In genomic region chr9:36158917-36159316, GRCh38 we compare ENCODE assay signal across 18 cellular contexts. TPM values are rescaled to one million over a fixed set of nuclear protein-coding genes. Genes with fewer than 3 reads are reported as not detected.
DNase-seq lines count a peak whose midpoint lies in the region; ATAC-seq and TF ChIP-seq lines count a peak whose summit lies in the region.
"Had no signal": no experiment of that assay in that cellular context is flagged by ENCODE, and none has a peak within 500 bp of the region (broad histone marks: within the 10 kb centered on the region; RNA-seq: fewer than 3 reads in every experiment).

No MANE protein-coding gene starts in this region.

- peaks cover 0 to 5% of the 10 kb centered on the region in 2 donors for H3K36me3 ChIP-seq in muscle layer of duodenum (ENCODE audit: control insufficient read depth in 1 of 2, insufficient read depth in 2 of 2, low read length in 2 of 2)
- peaks cover 0 to 5% (median 2%) of the 10 kb centered on the region in 4 donors for H3K36me3 ChIP-seq in upper lobe of left lung
- H3K36me3 ChIP-seq in mucosa of descending colon (ENCODE audit: low read depth): no peaks in the 10 kb centered on the region

- no peak for TF ChIP-seq POLR2A in upper lobe of left lung (IDR thresholded peaks at IDR 0.05)

- TF ChIP-seq CTCF in fibroblast of the aortic adventitia (IDR thresholded peaks at IDR 0.05; ENCODE audit: insufficient read depth, low read length) (no peak), upper lobe of left lung (IDR thresholded peaks at IDR 0.05) (no peak), mucosa of descending colon (IDR thresholded peaks at IDR 0.05) (no peak)

- ATAC-seq in activated T-helper 17 cell treated with anti-CD3 and anti-CD28 coated beads, Interleukin-2, amount 50 U/mL, for 72 hours (replicated peaks): no peak
- peak in 1 of 2 donors; percentile 74 for ATAC-seq in upper lobe of left lung (ENCODE audit: low FRiP score in 2 of 2)
- ATAC-seq in mucosa of descending colon: no peak
- no peak for ATAC-seq in HG02870 (IDR thresholded peaks at IDR 0.05; ENCODE audit: unreplicated experiment)
- ATAC-seq in HG02623 (IDR thresholded peaks at IDR 0.05; ENCODE audit: unreplicated experiment): no peak
- ATAC-seq: GM12878, HCT116 had no signal

- intact Hi-C loops in mucosa of descending colon (cut with DNase I, micrococcal nuclease): no loop called here

- H3K27me3 ChIP-seq in muscle layer of duodenum (ENCODE audit: low read depth, low read length) (no peaks in the 10 kb centered on the region), upper lobe of left lung (no peaks in the 10 kb centered on the region)

- no peaks in the 10 kb centered on the region for H3K9me3 ChIP-seq in muscle layer of duodenum (ENCODE audit: control insufficient read depth in 1 of 2, low read length in 2 of 2)
- peaks cover 0 to 3% (median 0%) of the 10 kb centered on the region in 4 donors for H3K9me3 ChIP-seq in upper lobe of left lung
- no peaks in the 10 kb centered on the region for H3K9me3 ChIP-seq in mucosa of descending colon

- H3K4me1 ChIP-seq in muscle layer of duodenum (ENCODE audit: control insufficient read depth in 1 of 2, insufficient read depth in 2 of 2, low read length in 2 of 2): peaks cover 12 to 63% of the 10 kb centered on the region in 2 donors
- H3K4me1 ChIP-seq in upper lobe of left lung: peaks cover 8 to 23% (median 22%) of the 10 kb centered on the region in 4 donors
- peaks cover 6% of the 10 kb centered on the region for H3K4me1 ChIP-seq in mucosa of descending colon (ENCODE audit: low read depth)

- no peaks in the 10 kb centered on the region for H3K9me3 Mint-ChIP-seq in activated T-helper 17 cell treated with anti-CD3 and anti-CD28 coated beads, Interleukin-2, amount 50 U/mL, for 72 hours

- H3K4me3 ChIP-seq in fibroblast of the aortic adventitia (ENCODE audit: low read depth, low read length): no peak overlapping the region
- no peak overlapping the region for H3K4me3 ChIP-seq in muscle layer of duodenum (ENCODE audit: low read depth in 1 of 2, low read length in 2 of 2)
- no peak overlapping the region for H3K4me3 ChIP-seq in upper lobe of left lung
- no peak overlapping the region for H3K4me3 ChIP-seq in mucosa of descending colon
- H3K4me3 ChIP-seq: GM12878 had no signal

- H3K27ac ChIP-seq in muscle layer of duodenum (ENCODE audit: low read length): peak overlapping the region; percentile 68
- peak overlapping the region; percentile 46 to 67 (median 48) for H3K27ac ChIP-seq in upper lobe of left lung

- no peaks in the 10 kb centered on the region for H3K27me3 Mint-ChIP-seq in activated T-helper 17 cell treated with anti-CD3 and anti-CD28 coated beads, Interleukin-2, amount 50 U/mL, for 72 hours
- H3K27me3 Mint-ChIP-seq: B cell had no signal

- H3K36me3 Mint-ChIP-seq in activated T-helper 17 cell treated with anti-CD3 and anti-CD28 coated beads, Interleukin-2, amount 50 U/mL, for 72 hours (ENCODE audit: low read depth): peaks cover 15% of the 10 kb centered on the region

- H3K4me1 Mint-ChIP-seq in activated T-helper 17 cell treated with anti-CD3 and anti-CD28 coated beads, Interleukin-2, amount 50 U/mL, for 72 hours: peaks cover 18% of the 10 kb centered on the region

- DNase-seq in fibroblast of the aortic adventitia (ENCODE audit: low read depth) (peak; percentile 67), upper lobe of left lung (no peak), mucosa of descending colon (no peak)
- no peak for DNase-seq in effector CD4-positive, alpha-beta T cell
- DNase-seq: activated gamma-delta T cell treated with Interleukin-2 at 50 U/mL for 16 hours, NCI-H1930, NCI-H524, nephron progenitor cell, retina, SHP77, T-helper 2 cell had no signal

- H3K27ac Mint-ChIP-seq in activated T-helper 17 cell treated with anti-CD3 and anti-CD28 coated beads, Interleukin-2, amount 50 U/mL, for 72 hours: peak overlapping the region; percentile 44
- H3K27ac Mint-ChIP-seq: B cell, nephron progenitor cell had no signal

- no peak for TF ChIP-seq EP300 in upper lobe of left lung (IDR thresholded peaks at IDR 0.05)

- H3K4me3 Mint-ChIP-seq in activated T-helper 17 cell treated with anti-CD3 and anti-CD28 coated beads, Interleukin-2, amount 50 U/mL, for 72 hours: no peak overlapping the region
- H3K4me3 Mint-ChIP-seq: B cell, nephron progenitor cell had no signal

- WGBS in upper lobe of left lung, 2 donors: 81 to 86% methylated on average over 7 of the region's 7 CpGs

RNA-seq across cellular contexts. Expression of gene CCIN, which starts 10.3 kb away (rescaled TPM):
- total RNA-seq in activated T-helper 17 cell treated with anti-CD3 and anti-CD28 coated beads, Interleukin-2, amount 50 U/mL, for 72 hours: not detected
- 0.25 and 2.6 TPM in 2 replicates for total RNA-seq in fibroblast of the aortic adventitia (ENCODE audit: low replicate concordance)
- total RNA-seq in upper lobe of left lung: 1 to 10 TPM in 1 of 6 donors, under 1 TPM in 4, not detected in 1; 0.30 to 1.4 (median 0.49) TPM
- under 1 TPM in 1 of 3 donors, not detected in 2; 0.25 TPM for total RNA-seq in mucosa of descending colon
- total RNA-seq: B cell, GM12878 had no signal

RNA-seq across cellular contexts. Expression of gene GLIPR2, which starts 22.4 kb away (rescaled TPM):
- 10 to 100 TPM; 10.2 to 10.7 TPM for total RNA-seq in activated T-helper 17 cell treated with anti-CD3 and anti-CD28 coated beads, Interleukin-2, amount 50 U/mL, for 72 hours
- total RNA-seq in fibroblast of the aortic adventitia (ENCODE audit: low replicate concordance) (24.3 and 36.6 TPM in 2 replicates), upper lobe of left lung (100 to 1,000 TPM in 1 of 6 donors, 10 to 100 TPM in 5; 39.6 to 131 (median 66.0) TPM), mucosa of descending colon (10 to 100 TPM; 28.1 to 58.4 (median 37.5) TPM)

RNA-seq across cellular contexts. Expression of gene CLTA, which starts 31.8 kb away (rescaled TPM):
- 100 to 1,000 TPM in 1 of 2 donors, 10 to 100 TPM in 1; 69.3 to 166 TPM for total RNA-seq in activated T-helper 17 cell treated with anti-CD3 and anti-CD28 coated beads, Interleukin-2, amount 50 U/mL, for 72 hours
- total RNA-seq in fibroblast of the aortic adventitia (ENCODE audit: low replicate concordance) (239 and 451 TPM in 2 replicates), upper lobe of left lung (100 to 1,000 TPM; 120 to 218 (median 192) TPM), mucosa of descending colon (100 to 1,000 TPM; 165 to 206 (median 174) TPM)
